In the genomic region with DNA sequence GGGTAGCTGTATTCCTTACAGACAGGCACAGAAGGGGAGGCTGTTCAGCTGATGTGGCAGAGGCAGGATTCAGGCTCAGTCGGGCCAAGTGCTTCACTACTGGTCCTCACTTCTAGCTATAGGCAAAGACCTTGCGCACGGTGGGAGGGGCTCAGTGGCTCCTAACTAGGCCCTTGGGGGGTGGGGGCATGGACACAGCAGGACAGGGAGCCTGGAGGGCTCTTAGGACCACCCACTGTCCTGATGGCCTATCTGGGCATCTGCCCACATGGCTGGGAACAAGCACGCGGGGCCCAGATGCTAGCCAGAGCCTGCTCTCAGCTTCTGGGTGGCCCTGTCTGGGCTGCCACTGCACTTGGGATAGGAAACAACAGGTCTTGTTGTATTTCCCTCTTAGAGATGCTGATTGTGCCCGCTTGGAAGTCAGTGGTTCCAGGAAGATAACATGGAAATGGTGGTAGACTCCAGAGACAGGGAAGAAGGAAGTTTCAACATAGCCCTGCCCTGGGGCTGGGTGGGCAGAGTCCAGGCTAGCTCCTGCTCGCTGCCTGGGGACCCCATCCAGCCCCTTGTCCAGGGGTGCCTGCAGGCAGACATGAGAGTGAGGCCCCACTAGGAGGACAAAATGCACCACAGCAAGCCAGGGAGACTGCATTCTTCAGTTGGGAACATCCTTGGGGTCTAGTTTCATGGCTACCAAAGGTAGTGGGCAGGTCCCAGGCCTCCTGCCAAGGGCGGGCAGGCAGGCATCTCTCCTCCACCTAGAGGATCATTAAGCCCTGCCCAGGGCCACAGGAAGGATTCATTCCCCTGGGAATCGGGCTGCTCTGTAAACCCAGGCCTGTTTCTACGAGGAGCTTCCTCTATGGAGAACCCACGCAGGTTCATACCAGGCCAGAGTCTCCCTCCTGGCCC, we compare ENCODE assay signal across 12 cellular contexts.
A peak's percentile ranks its signal among the peaks of the same experiment; 100 is the strongest.
DNase-seq lines count a peak whose midpoint lies in the region; ATAC-seq lines count a peak whose summit lies in the region.
"Had no signal": no experiment of that assay in that cellular context is flagged by ENCODE, and none has a peak within 500 bp of the region (broad histone marks: within the 10 kb centered on the region; RNA-seq: fewer than 3 reads in every experiment).

No MANE protein-coding gene starts in this region.

- intact Hi-C loops in posterior vena cava (cut with DNase I), result no loop called here

- no peaks in the 10 kb centered on the region for H3K27me3 Mint-ChIP-seq in stimulated activated naive CD8-positive, alpha-beta T cell treated with anti-CD3 and anti-CD28 coated beads, Interleukin-15, amount 100 ng/mL, for 72 hours
- H3K27me3 Mint-ChIP-seq in activated T-helper 17 cell treated with anti-CD3 and anti-CD28 coated beads, Interleukin-2, amount 50 U/mL, for 72 hours, result no peaks in the 10 kb centered on the region

- ATAC-seq in stimulated activated naive CD8-positive, alpha-beta T cell treated with anti-CD3 and anti-CD28 coated beads, Interleukin-15, amount 100 ng/mL, for 72 hours, result peak; percentile 19
- ATAC-seq in stimulated activated naive CD8-positive, alpha-beta T cell treated with anti-CD3 and anti-CD28 coated beads, Interleukin-15, Interleukin-2, amounts not matched to agents 100 U/mL and 50 U/mL, for 24 hours, result no peak
- ATAC-seq in GM21381 (IDR thresholded peaks at IDR 0.05; ENCODE audit: unreplicated experiment) (no peak), HG02970 (IDR thresholded peaks at IDR 0.05; ENCODE audit: low FRiP score, unreplicated experiment) (no peak)
- no peak for ATAC-seq in activated T-helper 17 cell treated with anti-CD3 and anti-CD28 coated beads, Interleukin-2, amount 50 U/mL, for 72 hours (replicated peaks)

- no peaks in the 10 kb centered on the region for H3K36me3 Mint-ChIP-seq in activated T-helper 17 cell treated with anti-CD3 and anti-CD28 coated beads, Interleukin-2, amount 50 U/mL, for 72 hours (ENCODE audit: low read depth)

- DNase-seq in stimulated activated naive CD8-positive, alpha-beta T cell treated with anti-CD3 and anti-CD28 coated beads, Interleukin-15, amount 100 ng/mL, for 72 hours, result no peak
- no peak for DNase-seq in stimulated activated naive CD8-positive, alpha-beta T cell treated with anti-CD3 and anti-CD28 coated beads, Interleukin-15, Interleukin-2, amounts not matched to agents 100 U/mL and 50 U/mL, for 24 hours
- DNase-seq in epithelial cell of prostate (ENCODE audit: low read depth, low spot score) (no peak), posterior vena cava (ENCODE audit: low spot score) (peak; percentile 55), NCI-H1417 treated with DMSO at 0.1 percent for 48 hours (lab: John Stamatoyannopoulos, UW) (no peak)
- DNase-seq: activated CD4-positive, CD25-positive, alpha-beta regulatory T cell; DND-41; NCI-H510A treated with DMSO at 0.1 percent for 48 hours had no signal

- H3K27ac Mint-ChIP-seq in stimulated activated naive CD8-positive, alpha-beta T cell treated with anti-CD3 and anti-CD28 coated beads, Interleukin-15, amount 100 ng/mL, for 72 hours, result peak overlapping the region in 1 of 2 donors; percentile 54
- H3K27ac Mint-ChIP-seq in activated T-helper 17 cell treated with anti-CD3 and anti-CD28 coated beads, Interleukin-2, amount 50 U/mL, for 72 hours, result no peak overlapping the region

- no peaks in the 10 kb centered on the region for H3K9me3 Mint-ChIP-seq in stimulated activated naive CD8-positive, alpha-beta T cell treated with anti-CD3 and anti-CD28 coated beads, Interleukin-15, amount 100 ng/mL, for 72 hours
- H3K9me3 Mint-ChIP-seq in activated T-helper 17 cell treated with anti-CD3 and anti-CD28 coated beads, Interleukin-2, amount 50 U/mL, for 72 hours, result no peaks in the 10 kb centered on the region

- no peaks in the 10 kb centered on the region for H3K4me1 Mint-ChIP-seq in stimulated activated naive CD8-positive, alpha-beta T cell treated with anti-CD3 and anti-CD28 coated beads, Interleukin-15, amount 100 ng/mL, for 72 hours
- H3K4me1 Mint-ChIP-seq in activated T-helper 17 cell treated with anti-CD3 and anti-CD28 coated beads, Interleukin-2, amount 50 U/mL, for 72 hours, result no peaks in the 10 kb centered on the region

- H3K27ac ChIP-seq in epithelial cell of prostate, result peak overlapping the region; percentile 72
- H3K27ac ChIP-seq: SK-N-MC had no signal

- no peak overlapping the region for H3K4me3 Mint-ChIP-seq in stimulated activated naive CD8-positive, alpha-beta T cell treated with anti-CD3 and anti-CD28 coated beads, Interleukin-15, amount 100 ng/mL, for 72 hours
- no peak overlapping the region for H3K4me3 Mint-ChIP-seq in activated T-helper 17 cell treated with anti-CD3 and anti-CD28 coated beads, Interleukin-2, amount 50 U/mL, for 72 hours
